Comparison of ENCODE assay signal across 8 cellular contexts in genomic region chr15:67241132-67241855, GRCh38. TPM values are rescaled to one million over a fixed set of nuclear protein-coding genes. Genes with fewer than 3 reads are reported as not detected.
A peak's percentile ranks its signal among the peaks of the same experiment; 100 is the strongest.
DNase-seq lines count a peak whose midpoint lies in the region; ATAC-seq and TF ChIP-seq lines count a peak whose summit lies in the region.

No MANE protein-coding gene starts in this region.

- peak overlapping the region; percentile 50 for H3K27ac Mint-ChIP-seq in dendritic cell treated with granulocyte-macrophage colony-stimulating factor and Interleukin-4, amounts not matched to agents 40 ng/mL and 50 ng/mL, for 4 days
- no peak overlapping the region for H3K27ac Mint-ChIP-seq in HFFc6

- H3K9me3 Mint-ChIP-seq in dendritic cell treated with granulocyte-macrophage colony-stimulating factor and Interleukin-4, amounts not matched to agents 40 ng/mL and 50 ng/mL, for 4 days: no peaks in the 10 kb centered on the region
- no peaks in the 10 kb centered on the region for H3K9me3 Mint-ChIP-seq in HFFc6

- peak overlapping the region in 1 of 4 donors; percentile 41 for H3K27ac ChIP-seq in esophagus squamous epithelium

- H3K27me3 Mint-ChIP-seq in dendritic cell treated with granulocyte-macrophage colony-stimulating factor and Interleukin-4, amounts not matched to agents 40 ng/mL and 50 ng/mL, for 4 days: no peaks in the 10 kb centered on the region
- no peaks in the 10 kb centered on the region for H3K27me3 Mint-ChIP-seq in HFFc6 (ENCODE audit: insufficient read depth)

- no peak overlapping the region for H3K4me3 Mint-ChIP-seq in dendritic cell treated with granulocyte-macrophage colony-stimulating factor and Interleukin-4, amounts not matched to agents 40 ng/mL and 50 ng/mL, for 4 days
- no peak overlapping the region for H3K4me3 Mint-ChIP-seq in HFFc6

- no peak for TF ChIP-seq CTCF in GM12865 (IDR thresholded peaks at IDR 0.05; ENCODE audit: insufficient read depth, low read depth, low read length, missing control alignments)
- no peak for TF ChIP-seq CTCF in GM20000 (IDR thresholded peaks at IDR 0.05; ENCODE audit: extremely low read depth, missing control alignments)
- TF ChIP-seq CTCF in HFFc6 (IDR thresholded peaks at IDR 0.05): no peak
- no peak for TF ChIP-seq CTCF in esophagus squamous epithelium (IDR thresholded peaks at IDR 0.05)

- ATAC-seq in HG03442 (IDR thresholded peaks at IDR 0.05; ENCODE audit: unreplicated experiment): peak; percentile 68

- H3K4me3 ChIP-seq in GM12865 (ENCODE audit: low read depth, low read length) (peak overlapping the region; percentile 22), esophagus squamous epithelium (peak overlapping the region in 1 of 4 donors; percentile 9)

- DNase-seq in GM12865 (ENCODE audit: low read depth) (peak; percentile 88), GM20000 (ENCODE audit: low spot score) (peak; percentile 70), HFFc6 (no peak), COLO829 (ENCODE audit: low spot score) (no peak), esophagus squamous epithelium (lab: John Stamatoyannopoulos, UW) (no peak), SHP77 treated with DMSO at 0.1 percent for 48 hours (lab: John Stamatoyannopoulos, UW) (no peak)

- intact Hi-C loops in dendritic cell treated with granulocyte-macrophage colony-stimulating factor and Interleukin-4, amounts not matched to agents 40 ng/mL and 50 ng/mL, for 4 days (cut with micrococcal nuclease): no loop called here
- intact Hi-C loops in esophagus squamous epithelium (cut with DNase I): no loop called here

- peaks cover 4 to 39% (median 18%) of the 10 kb centered on the region in 3 donors for H3K4me1 ChIP-seq in esophagus squamous epithelium

- WGBS in esophagus squamous epithelium, 2 donors: 44 to 51% methylated on average over 4 of the region's 4 CpGs

- H3K27me3 ChIP-seq in esophagus squamous epithelium: no peaks in the 10 kb centered on the region

- no peak for TF ChIP-seq POLR2A in esophagus squamous epithelium (IDR thresholded peaks at IDR 0.05)

- H3K4me1 Mint-ChIP-seq in dendritic cell treated with granulocyte-macrophage colony-stimulating factor and Interleukin-4, amounts not matched to agents 40 ng/mL and 50 ng/mL, for 4 days (ENCODE audit: low read depth): peaks cover 35% of the 10 kb centered on the region
- peaks cover 48% of the 10 kb centered on the region for H3K4me1 Mint-ChIP-seq in HFFc6 (ENCODE audit: low read depth)

- H3K36me3 ChIP-seq in esophagus squamous epithelium: peaks cover 0 to 12% (median 0%) of the 10 kb centered on the region in 3 donors

- H3K36me3 Mint-ChIP-seq in dendritic cell treated with granulocyte-macrophage colony-stimulating factor and Interleukin-4, amounts not matched to agents 40 ng/mL and 50 ng/mL, for 4 days (ENCODE audit: low read depth): peaks cover 15% of the 10 kb centered on the region
- H3K36me3 Mint-ChIP-seq in HFFc6 (ENCODE audit: low read depth): peaks cover 16% of the 10 kb centered on the region

- H3K9me3 ChIP-seq in esophagus squamous epithelium: no peaks in the 10 kb centered on the region

RNA-seq across cellular contexts. Expression of gene AAGAB, which starts 13.2 kb away (rescaled TPM):
- total RNA-seq in HFFc6 (2021; fragmentation: NEBNext Ultra II Directional; extraction: Animal tissue kit (Norgen Biotek cat#: 25700)): 10 to 100 TPM; 41.0 to 45.7 (median 42.0) TPM
- total RNA-seq in esophagus squamous epithelium: 10 to 100 TPM; 16.7 to 35.6 (median 31.4) TPM

RNA-seq across cellular contexts. Expression of gene IQCH, which starts 13.3 kb away (rescaled TPM):
- 1 to 10 TPM; 1.1 to 2.2 (median 1.5) TPM for total RNA-seq in HFFc6 (2021; fragmentation: NEBNext Ultra II Directional; extraction: Animal tissue kit (Norgen Biotek cat#: 25700))
- 1 to 10 TPM in 3 of 4 donors, not detected in 1; 1.9 to 3.1 (median 3.0) TPM for total RNA-seq in esophagus squamous epithelium

Comparison
In these comparisons a context has a peak if more than half of its experiments do, and no peak if none do; other contexts are left out.
1. DNase-seq: peak in GM12865 (single experiment) and GM20000 (single experiment); none in HFFc6 (single experiment), COLO829 (single experiment), esophagus squamous epithelium (single experiment) and SHP77 treated with DMSO at 0.1 percent for 48 hours (single experiment).